ENCODE assay signal across 14 cellular contexts in genomic region chr22:49052560-49052959, GRCh38.
DNase-seq lines count a peak whose midpoint lies in the region; ATAC-seq and TF ChIP-seq lines count a peak whose summit lies in the region.
"Had no signal": no experiment of that assay in that cellular context is flagged by ENCODE, and none has a peak within 500 bp of the region (broad histone marks: within the 10 kb centered on the region; RNA-seq: fewer than 3 reads in every experiment).

No MANE protein-coding gene starts in this region.

- H3K4me1 Mint-ChIP-seq in T-helper 1 cell treated with Interleukin-12 subunit alpha and Interleukin-12 subunit beta and Interleukin-4 antibody, amounts not matched to agents 30 μg/mL and 1 μg/mL, for 36 hours (ENCODE audit: low read depth) = no peaks in the 10 kb centered on the region
- H3K4me1 Mint-ChIP-seq in activated T-helper 1 cell treated with anti-CD3 and anti-CD28 coated beads, Interleukin-12 subunit alpha, Interleukin-12 subunit beta, Interleukin-2, Interleukin-4 antibody, amounts not matched to agents 30 ng/mL and 10 ng/mL and 1 ng/mL, durations not matched to agents 14 hours and 24 hours and 36 hours (ENCODE audit: low read depth) = no peaks in the 10 kb centered on the region
- no peaks in the 10 kb centered on the region for H3K4me1 Mint-ChIP-seq in stimulated activated memory B cell treated with anti-CD40 and anti-IgM and Interleukin-4, amounts not matched to agents 10 μg/mL and 1 μg/mL and 100 μg/mL, for 72 hours

- no peaks in the 10 kb centered on the region for H3K36me3 ChIP-seq in lower lobe of right lung
- H3K36me3 ChIP-seq: brain microvascular endothelial cell, SJCRH30 had no signal

- ATAC-seq in lower lobe of right lung = no peak
- no peak for ATAC-seq in stimulated activated memory B cell treated with anti-CD40 and anti-IgM and Interleukin-4, amounts not matched to agents 10 μg/mL and 1 μg/mL and 100 μg/mL, for 72 hours
- ATAC-seq in HG03045 (IDR thresholded peaks at IDR 0.05; ENCODE audit: unreplicated experiment) = no peak
- no peak for ATAC-seq in HG03108 (IDR thresholded peaks at IDR 0.05; ENCODE audit: unreplicated experiment)

- intact Hi-C loops in activated T-helper 1 cell treated with anti-CD3 and anti-CD28 coated beads, Interleukin-12 subunit alpha, Interleukin-12 subunit beta, Interleukin-2, Interleukin-4 antibody, amounts not matched to agents 30 ng/mL and 10 ng/mL and 1 ng/mL, durations not matched to agents 14 hours and 24 hours and 36 hours (cut with micrococcal nuclease) = no loop called here
- intact Hi-C loops in lower lobe of right lung (cut with DNase I) = no loop called here

- H3K9me3 Mint-ChIP-seq in T-helper 1 cell treated with Interleukin-12 subunit alpha and Interleukin-12 subunit beta and Interleukin-4 antibody, amounts not matched to agents 30 μg/mL and 1 μg/mL, for 36 hours = no peaks in the 10 kb centered on the region
- no peaks in the 10 kb centered on the region for H3K9me3 Mint-ChIP-seq in activated T-helper 1 cell treated with anti-CD3 and anti-CD28 coated beads, Interleukin-12 subunit alpha, Interleukin-12 subunit beta, Interleukin-2, Interleukin-4 antibody, amounts not matched to agents 30 ng/mL and 10 ng/mL and 1 ng/mL, durations not matched to agents 14 hours and 24 hours and 36 hours
- no peaks in the 10 kb centered on the region for H3K9me3 Mint-ChIP-seq in stimulated activated memory B cell treated with anti-CD40 and anti-IgM and Interleukin-4, amounts not matched to agents 10 μg/mL and 1 μg/mL and 100 μg/mL, for 72 hours

- no peaks in the 10 kb centered on the region for H3K9me3 ChIP-seq in lower lobe of right lung
- H3K9me3 ChIP-seq: SJCRH30 had no signal

- peak overlapping the region; percentile 88 for H3K4me3 Mint-ChIP-seq in T-helper 1 cell treated with Interleukin-12 subunit alpha and Interleukin-12 subunit beta and Interleukin-4 antibody, amounts not matched to agents 30 μg/mL and 1 μg/mL, for 36 hours
- peak overlapping the region; percentile 90 for H3K4me3 Mint-ChIP-seq in activated T-helper 1 cell treated with anti-CD3 and anti-CD28 coated beads, Interleukin-12 subunit alpha, Interleukin-12 subunit beta, Interleukin-2, Interleukin-4 antibody, amounts not matched to agents 30 ng/mL and 10 ng/mL and 1 ng/mL, durations not matched to agents 14 hours and 24 hours and 36 hours
- H3K4me3 Mint-ChIP-seq in stimulated activated memory B cell treated with anti-CD40 and anti-IgM and Interleukin-4, amounts not matched to agents 10 μg/mL and 1 μg/mL and 100 μg/mL, for 72 hours = peak overlapping the region; percentile 86

- peak overlapping the region; percentile 66 for H3K27ac Mint-ChIP-seq in T-helper 1 cell treated with Interleukin-12 subunit alpha and Interleukin-12 subunit beta and Interleukin-4 antibody, amounts not matched to agents 30 μg/mL and 1 μg/mL, for 36 hours
- H3K27ac Mint-ChIP-seq in activated T-helper 1 cell treated with anti-CD3 and anti-CD28 coated beads, Interleukin-12 subunit alpha, Interleukin-12 subunit beta, Interleukin-2, Interleukin-4 antibody, amounts not matched to agents 30 ng/mL and 10 ng/mL and 1 ng/mL, durations not matched to agents 14 hours and 24 hours and 36 hours = peak overlapping the region; percentile 81
- peak overlapping the region; percentile 52 for H3K27ac Mint-ChIP-seq in stimulated activated memory B cell treated with anti-CD40 and anti-IgM and Interleukin-4, amounts not matched to agents 10 μg/mL and 1 μg/mL and 100 μg/mL, for 72 hours

- DNase-seq in T-helper 1 cell = no peak
- no peak for DNase-seq in activated T-helper 1 cell treated with anti-CD3 and anti-CD28 coated beads, Interleukin-12 subunit alpha, Interleukin-12 subunit beta, Interleukin-2, Interleukin-4 antibody, amounts not matched to agents 30 ng/mL and 10 ng/mL and 1 ng/mL, durations not matched to agents 14 hours and 24 hours and 36 hours (ENCODE audit: low spot score)
- DNase-seq in lower lobe of right lung = no peak
- no peak for DNase-seq in EL
- DNase-seq: brain microvascular endothelial cell, NCI-H1417, NCI-H748 treated with DMSO at 0.1 percent for 48 hours, occipital lobe, SJCRH30 had no signal

- no peaks in the 10 kb centered on the region for H3K36me3 Mint-ChIP-seq in T-helper 1 cell treated with Interleukin-12 subunit alpha and Interleukin-12 subunit beta and Interleukin-4 antibody, amounts not matched to agents 30 μg/mL and 1 μg/mL, for 36 hours (ENCODE audit: low read depth)
- no peaks in the 10 kb centered on the region for H3K36me3 Mint-ChIP-seq in activated T-helper 1 cell treated with anti-CD3 and anti-CD28 coated beads, Interleukin-12 subunit alpha, Interleukin-12 subunit beta, Interleukin-2, Interleukin-4 antibody, amounts not matched to agents 30 ng/mL and 10 ng/mL and 1 ng/mL, durations not matched to agents 14 hours and 24 hours and 36 hours (ENCODE audit: low read depth)
- no peaks in the 10 kb centered on the region for H3K36me3 Mint-ChIP-seq in stimulated activated memory B cell treated with anti-CD40 and anti-IgM and Interleukin-4, amounts not matched to agents 10 μg/mL and 1 μg/mL and 100 μg/mL, for 72 hours

- H3K27me3 ChIP-seq in lower lobe of right lung (ENCODE audit: low read depth) = peaks cover 8% of the 10 kb centered on the region
- H3K27me3 ChIP-seq: brain microvascular endothelial cell had no signal

- no peaks in the 10 kb centered on the region for H3K27me3 Mint-ChIP-seq in T-helper 1 cell treated with Interleukin-12 subunit alpha and Interleukin-12 subunit beta and Interleukin-4 antibody, amounts not matched to agents 30 μg/mL and 1 μg/mL, for 36 hours (ENCODE audit: low read depth)
- H3K27me3 Mint-ChIP-seq in activated T-helper 1 cell treated with anti-CD3 and anti-CD28 coated beads, Interleukin-12 subunit alpha, Interleukin-12 subunit beta, Interleukin-2, Interleukin-4 antibody, amounts not matched to agents 30 ng/mL and 10 ng/mL and 1 ng/mL, durations not matched to agents 14 hours and 24 hours and 36 hours (ENCODE audit: insufficient read depth) = no peaks in the 10 kb centered on the region
- no peaks in the 10 kb centered on the region for H3K27me3 Mint-ChIP-seq in stimulated activated memory B cell treated with anti-CD40 and anti-IgM and Interleukin-4, amounts not matched to agents 10 μg/mL and 1 μg/mL and 100 μg/mL, for 72 hours

- TF ChIP-seq CTCF in lower lobe of right lung (IDR thresholded peaks at IDR 0.05) = no peak

- peak overlapping the region; percentile 36 for H3K4me3 ChIP-seq in lower lobe of right lung
- H3K4me3 ChIP-seq: SJCRH30 had no signal

- H3K27ac ChIP-seq in lower lobe of right lung = no peak overlapping the region
- H3K27ac ChIP-seq: 22Rv1, brain microvascular endothelial cell, SJCRH30 had no signal

- no peaks in the 10 kb centered on the region for H3K4me1 ChIP-seq in lower lobe of right lung
- H3K4me1 ChIP-seq: SJCRH30 had no signal
